Comparison of ENCODE assay signal across 8 cellular contexts in the genomic region with DNA sequence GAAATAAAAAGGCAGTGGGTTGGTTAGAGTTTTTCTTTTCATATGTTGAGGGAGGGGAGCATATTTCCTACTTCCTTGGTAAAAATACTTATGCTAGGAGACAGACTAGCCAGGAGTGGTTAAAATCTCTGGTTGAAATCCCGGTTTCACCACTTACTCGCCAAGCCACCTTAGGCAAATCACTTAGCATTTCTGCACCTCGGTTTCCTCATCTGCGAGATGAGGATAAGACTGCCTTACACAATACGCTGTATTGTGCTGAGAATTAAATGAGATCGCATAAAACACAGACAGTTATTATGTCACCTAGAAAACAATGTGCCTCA. TPM values are rescaled to one million over a fixed set of nuclear protein-coding genes. Genes with fewer than 3 reads are reported as not detected.
DNase-seq lines count a peak whose midpoint lies in the region; ATAC-seq and TF ChIP-seq lines count a peak whose summit lies in the region.

No MANE protein-coding gene starts in this region.

- H2BK12ac ChIP-seq in mesenchymal stem cell (ENCODE audit: low read length in 2 of 2) = no peak overlapping the region

- peaks cover 2 to 7% of the 10 kb centered on the region in 2 experiments for H3K27me3 ChIP-seq in mesenchymal stem cell (ENCODE audit: control insufficient read depth in 1 of 2, insufficient read depth in 1 of 2, low read length in 2 of 2)
- no peaks in the 10 kb centered on the region for H3K27me3 ChIP-seq in upper lobe of right lung

- H3K9me3 Mint-ChIP-seq in activated naive CD4-positive, alpha-beta T cell treated with anti-CD3 and anti-CD28 coated beads, Interleukin-2, amount 10 ng/mL, durations not matched to agents 7 days and 5 days = no peaks in the 10 kb centered on the region
- no peaks in the 10 kb centered on the region for H3K9me3 Mint-ChIP-seq in MCF 10A (ENCODE audit: unreplicated experiment)

- intact Hi-C loops in MCF 10A (cut with micrococcal nuclease) = loop anchor here (2.0 kb wide), 1 partner anchor 120 kb away; no protein-coding TSS in a partner anchor
- intact Hi-C loops in upper lobe of right lung (cut with DNase I) = no loop called here

- H2BK5ac ChIP-seq in mesenchymal stem cell (ENCODE audit: low read depth, low read length, poor library complexity, severe bottlenecking) = no peak overlapping the region

- no peaks in the 10 kb centered on the region for H3K79me1 ChIP-seq in mesenchymal stem cell (replicated peaks; ENCODE audit: low read length, poor library complexity, severe bottlenecking)

- peak overlapping the region; percentile 53 for H3K27ac ChIP-seq in mesenchymal stem cell (ENCODE audit: low read length, poor library complexity, severe bottlenecking)
- peak overlapping the region; percentile 69 for H3K27ac ChIP-seq in upper lobe of right lung

- peaks cover 44% of the 10 kb centered on the region for H3K4me1 ChIP-seq in mesenchymal stem cell (ENCODE audit: control insufficient read depth, insufficient read depth, low read depth, low read length)
- peaks cover 55% of the 10 kb centered on the region for H3K4me1 ChIP-seq in upper lobe of right lung

- peaks cover 0 to 4% of the 10 kb centered on the region in 2 experiments for H3K36me3 ChIP-seq in mesenchymal stem cell (ENCODE audit: control insufficient read depth in 1 of 2, insufficient read depth in 2 of 2, low read depth in 1 of 2, low read length in 2 of 2)
- no peaks in the 10 kb centered on the region for H3K36me3 ChIP-seq in upper lobe of right lung

- TF ChIP-seq CTCF in MCF 10A (IDR thresholded peaks at IDR 0.05; ENCODE audit: unreplicated experiment) = no peak
- TF ChIP-seq CTCF in upper lobe of right lung (IDR thresholded peaks at IDR 0.05) = no peak

- H3K14ac ChIP-seq in mesenchymal stem cell (ENCODE audit: low read length in 2 of 2) = peak overlapping the region in 1 of 2 experiments; percentile 99

- H3K36me3 Mint-ChIP-seq in activated naive CD4-positive, alpha-beta T cell treated with anti-CD3 and anti-CD28 coated beads, Interleukin-2, amount 10 ng/mL, durations not matched to agents 7 days and 5 days = peaks cover 16% of the 10 kb centered on the region
- peaks cover 7% of the 10 kb centered on the region for H3K36me3 Mint-ChIP-seq in MCF 10A (ENCODE audit: insufficient read depth, unreplicated experiment)

- peak overlapping the region; percentile 61 for H3K9ac ChIP-seq in mesenchymal stem cell (ENCODE audit: low read length)

- TSS peak; percentile 40 for BruUV-seq in MCF 10A (replicated peaks; lab: Mats Ljungman, UMichigan)

- peak overlapping the region; percentile 83 for H3K4me3 Mint-ChIP-seq in activated naive CD4-positive, alpha-beta T cell treated with anti-CD3 and anti-CD28 coated beads, Interleukin-2, amount 10 ng/mL, durations not matched to agents 7 days and 5 days
- peak overlapping the region; percentile 74 for H3K4me3 Mint-ChIP-seq in MCF 10A (ENCODE audit: unreplicated experiment)

- H3K27ac Mint-ChIP-seq in activated naive CD4-positive, alpha-beta T cell treated with anti-CD3 and anti-CD28 coated beads, Interleukin-2, amount 10 ng/mL, durations not matched to agents 7 days and 5 days = no peak overlapping the region
- H3K27ac Mint-ChIP-seq in MCF 10A (ENCODE audit: low read depth, unreplicated experiment) = peak overlapping the region; percentile 83

- H3K9me3 ChIP-seq in mesenchymal stem cell (ENCODE audit: control insufficient read depth, low read length) (no peaks in the 10 kb centered on the region), upper lobe of right lung (no peaks in the 10 kb centered on the region)

- ATAC-seq in upper lobe of right lung (no peak), GM19467 (IDR thresholded peaks at IDR 0.05; ENCODE audit: unreplicated experiment) (no peak), GM18502 (IDR thresholded peaks at IDR 0.05; ENCODE audit: poor library complexity, unreplicated experiment) (no peak)

- peak overlapping the region; percentile 55 to 95 for H3K18ac ChIP-seq in mesenchymal stem cell (ENCODE audit: low read depth in 1 of 2, low read length in 2 of 2)

- POLR2A ChIA-PET in MCF 10A (lab: Yijun Ruan, JAX) = interaction anchor here (0.6 to 6.6 kb wide), 18 partner anchors 11 to 1830 kb away, joined by 3 to 74 read pairs (median 7); partner anchors contain the start of gene ALDH4A1

- CTCF ChIA-PET in activated naive CD4-positive, alpha-beta T cell treated with anti-CD3 and anti-CD28 coated beads, Interleukin-2, amount 10 ng/mL, durations not matched to agents 7 days and 5 days (lab: Charles Lee) = interaction anchor here (0.8 to 4.3 kb wide), 3 partner anchors 28 to 46 kb away, joined by 3 to 14 read pairs (median 5); no protein-coding TSS in a partner anchor
- CTCF ChIA-PET in MCF 10A (lab: Yijun Ruan, JAX) = interaction anchor here (1.3 kb wide), 1 partner anchor 120 kb away, joined by 10 read pairs; no protein-coding TSS in a partner anchor

- H3K4me3 ChIP-seq in mesenchymal stem cell (ENCODE audit: insufficient read depth in 1 of 2, low read depth in 1 of 2, low read length in 2 of 2) (peak overlapping the region; percentile 80 to 89), upper lobe of right lung (peak overlapping the region; percentile 79)

- H2BK120ac ChIP-seq in mesenchymal stem cell (ENCODE audit: low read depth, low read length) = no peak overlapping the region

- WGBS in mesenchymal stem cell = 29% methylated on average over 6 of the region's 6 CpGs

- no peak overlapping the region for H2AK5ac ChIP-seq in mesenchymal stem cell (ENCODE audit: low read length, severe bottlenecking)

- peaks cover 74% of the 10 kb centered on the region for H3K4me1 Mint-ChIP-seq in activated naive CD4-positive, alpha-beta T cell treated with anti-CD3 and anti-CD28 coated beads, Interleukin-2, amount 10 ng/mL, durations not matched to agents 7 days and 5 days
- peaks cover 23% of the 10 kb centered on the region for H3K4me1 Mint-ChIP-seq in MCF 10A (ENCODE audit: insufficient read depth, unreplicated experiment)

- no peak overlapping the region for H3K4ac ChIP-seq in mesenchymal stem cell (ENCODE audit: low read depth in 1 of 2, low read length in 2 of 2)

- H4K8ac ChIP-seq in mesenchymal stem cell (ENCODE audit: low read length) = no peak overlapping the region

- H3K27me3 Mint-ChIP-seq in activated naive CD4-positive, alpha-beta T cell treated with anti-CD3 and anti-CD28 coated beads, Interleukin-2, amount 10 ng/mL, durations not matched to agents 7 days and 5 days = peaks cover 33% of the 10 kb centered on the region
- peaks cover 2% of the 10 kb centered on the region for H3K27me3 Mint-ChIP-seq in MCF 10A (ENCODE audit: insufficient read depth, unreplicated experiment)

- H3K23ac ChIP-seq in mesenchymal stem cell (ENCODE audit: low read length in 2 of 2) = no peak overlapping the region

- no peak overlapping the region for H4K91ac ChIP-seq in mesenchymal stem cell (ENCODE audit: low read length)

- H2BK15ac ChIP-seq in mesenchymal stem cell (ENCODE audit: low read depth, poor library complexity, severe bottlenecking) = no peak overlapping the region

- no peak for DNase-seq in activated naive CD4-positive, alpha-beta T cell treated with anti-CD3 and anti-CD28 coated beads, Interleukin-2, amount 10 ng/mL, durations not matched to agents 7 days and 5 days
- no peak for DNase-seq in activated naive CD4-positive, alpha-beta T cell treated with Interleukin-2 at 50 U/mL for 16 hours
- peak; percentile 34 for DNase-seq in MCF 10A (ENCODE audit: unreplicated experiment)
- no peak for DNase-seq in mesenchymal stem cell
- no peak for DNase-seq in upper lobe of right lung
- DNase-seq in effector CD8-positive, alpha-beta T cell (lab: John Stamatoyannopoulos, UW) = no peak

- H3K4me2 ChIP-seq in mesenchymal stem cell (ENCODE audit: low read length, poor library complexity, severe bottlenecking) = peak overlapping the region; percentile 73

- H2AFZ ChIP-seq in mesenchymal stem cell (ENCODE audit: low read depth, low read length) = no peak overlapping the region

RNA-seq across cellular contexts. Expression of gene IFFO2, which starts 1.4 kb away (rescaled TPM):
- 10.8 and 21.0 TPM in 2 replicates for total RNA-seq in MCF 10A (2022)
- 8.7 TPM for polyA plus RNA-seq in mesenchymal stem cell (2013, experiment 1 of 2)
- polyA plus RNA-seq in mesenchymal stem cell (2013, experiment 2 of 2) = 8.3 TPM
- 15.4 TPM for total RNA-seq in upper lobe of right lung

RNA-seq across cellular contexts. Expression of gene ALDH4A1, which starts 52.7 kb away (rescaled TPM):
- total RNA-seq in MCF 10A (2022) (5.7 and 6.3 TPM in 2 replicates), upper lobe of right lung (11.8 TPM)
- polyA plus RNA-seq in mesenchymal stem cell (2013, experiment 1 of 2) = 7.7 TPM
- polyA plus RNA-seq in mesenchymal stem cell (2013, experiment 2 of 2) = 7.8 TPM
